Comparison of ENCODE assay signal across 11 cellular contexts in genomic region chr1:212344905-212345304, GRCh38.
"Had no signal": no experiment of that assay in that cellular context is flagged by ENCODE, and none has a peak within 500 bp of the region (broad histone marks: within the 10 kb centered on the region; RNA-seq: fewer than 3 reads in every experiment).

No MANE protein-coding gene starts in this region.

- H3K9ac ChIP-seq: GM23248 had no signal

- H3K9me3 Mint-ChIP-seq: GM23338, H9, HFFc6 had no signal

- H3K27ac ChIP-seq: GM23248 had no signal

- H3K4me1 Mint-ChIP-seq: GM23338, H9 had no signal

- H3K9me3 ChIP-seq: HAP-1 had no signal

- DNase-seq: GM23248, GOT3, H7, H9, HCEC 1CT, HFFc6 had no signal

- H3K4me2 ChIP-seq: GM23338 had no signal

- H3K4me3 Mint-ChIP-seq: GM23338, H9, HFFc6 had no signal

- H3K4me3 ChIP-seq: GM23248, GM23338, HAP-1 had no signal

- ATAC-seq: GM23338, HCT116 had no signal

- H3K4me1 ChIP-seq: HAP-1 had no signal

- H2AFZ ChIP-seq: GM23248, GM23338 had no signal

- H3K27ac Mint-ChIP-seq: GM23338, H9, HFFc6 had no signal

- FAIRE-seq: H1, H54 had no signal
